Comparison of ENCODE assay signal across 8 cellular contexts in genomic region chr2:126664234-126664633, GRCh38. TPM values are rescaled to one million over a fixed set of nuclear protein-coding genes. Genes with fewer than 3 reads are reported as not detected.
DNase-seq lines count a peak whose midpoint lies in the region; ATAC-seq, FAIRE-seq and TF ChIP-seq lines count a peak whose summit lies in the region.

No MANE protein-coding gene starts in this region.

- DNase-seq in CD4-positive, alpha-beta memory T cell: peak in 4 of 5 donors; percentile 15 to 37 (median 28)
- DNase-seq in GM19239 (ENCODE audit: insufficient read length, low spot score): peak; percentile 46
- peak; percentile 53 for DNase-seq in activated naive CD8-positive, alpha-beta T cell treated with anti-CD3 and anti-CD28 coated beads, Interleukin-2, amount 10 ng/mL, durations not matched to agents 7 days and 5 days
- DNase-seq in progenitor cell of endocrine pancreas (ENCODE audit: low spot score, unreplicated experiment): no peak
- no peak for DNase-seq in glutamatergic neuron
- DNase-seq in foreskin fibroblast: no peak
- DNase-seq in hepatic stellate cell (ENCODE audit: low spot score): no peak

- CTCF ChIA-PET in CD4-positive, alpha-beta memory T cell (lab: Charles Lee; ENCODE audit: partially characterized antibody): interaction anchor here (1.0 to 3.1 kb wide), 4 partner anchors 11 to 136 kb away, joined by 3 to 13 read pairs (median 4); no protein-coding TSS in a partner anchor

- H3K9me3 Mint-ChIP-seq in CD4-positive, alpha-beta memory T cell: no peaks in the 10 kb centered on the region
- no peaks in the 10 kb centered on the region for H3K9me3 Mint-ChIP-seq in activated naive CD8-positive, alpha-beta T cell treated with anti-CD3 and anti-CD28 coated beads, Interleukin-2, amount 10 ng/mL, durations not matched to agents 7 days and 5 days
- H3K9me3 Mint-ChIP-seq in progenitor cell of endocrine pancreas (ENCODE audit: low read depth) (no peaks in the 10 kb centered on the region), glutamatergic neuron (ENCODE audit: unreplicated experiment) (peaks cover 3% of the 10 kb centered on the region)

- intact Hi-C loops in CD4-positive, alpha-beta memory T cell (cut with micrococcal nuclease): loop anchor here (1.0 kb wide), 1 partner anchor 8 kb away; the partner anchor contains the start of gene GYPC

- peak; percentile 71 for ATAC-seq in HG03103 (IDR thresholded peaks at IDR 0.05; ENCODE audit: low read depth, unreplicated experiment)
- peak; percentile 83 for ATAC-seq in activated naive CD8-positive, alpha-beta T cell treated with anti-CD3 and anti-CD28 coated beads, Interleukin-2, amount 10 ng/mL, durations not matched to agents 7 days and 5 days (ENCODE audit: low read depth)

- H3K4me1 ChIP-seq in CD4-positive, alpha-beta memory T cell (ENCODE audit: insufficient read depth, low read length): peaks cover 80% of the 10 kb centered on the region

- POLR2A ChIA-PET in CD4-positive, alpha-beta memory T cell (lab: Charles Lee; ENCODE audit: partially characterized antibody): interaction anchor here (2.0 kb wide), 1 partner anchor 11 kb away, joined by 5 read pairs; no protein-coding TSS in a partner anchor
- POLR2A ChIA-PET in activated naive CD8-positive, alpha-beta T cell treated with anti-CD3 and anti-CD28 coated beads, Interleukin-2, amount 10 ng/mL, durations not matched to agents 7 days and 5 days (lab: Charles Lee): interaction anchor here (0.6 to 1.9 kb wide), 4 partner anchors 9 to 430 kb away, joined by 3 to 8 read pairs (median 5); no protein-coding TSS in a partner anchor

- peaks cover 3% of the 10 kb centered on the region for H3K36me3 ChIP-seq in CD4-positive, alpha-beta memory T cell (ENCODE audit: insufficient read depth, low read length)

- no peaks in the 10 kb centered on the region for H3K27me3 ChIP-seq in CD4-positive, alpha-beta memory T cell (ENCODE audit: insufficient read depth, low read length)

- H3K27ac ChIP-seq in CD4-positive, alpha-beta memory T cell (ENCODE audit: low read depth, low read length): peak overlapping the region; percentile 23

- peak overlapping the region; percentile 73 to 87 (median 76) for H3K4me3 Mint-ChIP-seq in CD4-positive, alpha-beta memory T cell
- H3K4me3 Mint-ChIP-seq in activated naive CD8-positive, alpha-beta T cell treated with anti-CD3 and anti-CD28 coated beads, Interleukin-2, amount 10 ng/mL, durations not matched to agents 7 days and 5 days: peak overlapping the region; percentile 71
- H3K4me3 Mint-ChIP-seq in progenitor cell of endocrine pancreas (ENCODE audit: low read depth) (no peak overlapping the region), glutamatergic neuron (ENCODE audit: unreplicated experiment) (no peak overlapping the region)

- TF ChIP-seq CTCF in progenitor cell of endocrine pancreas (IDR thresholded peaks at IDR 0.05; ENCODE audit: unreplicated experiment) (no peak), glutamatergic neuron (IDR thresholded peaks at IDR 0.05; ENCODE audit: partially characterized antibody, unreplicated experiment) (no peak), foreskin fibroblast (IDR thresholded peaks at IDR 0.05; ENCODE audit: low read depth, low read length) (no peak)

- peaks cover 56 to 96% (median 86%) of the 10 kb centered on the region in 4 donors for H3K4me1 Mint-ChIP-seq in CD4-positive, alpha-beta memory T cell
- peaks cover 70% of the 10 kb centered on the region for H3K4me1 Mint-ChIP-seq in activated naive CD8-positive, alpha-beta T cell treated with anti-CD3 and anti-CD28 coated beads, Interleukin-2, amount 10 ng/mL, durations not matched to agents 7 days and 5 days
- H3K4me1 Mint-ChIP-seq in progenitor cell of endocrine pancreas (ENCODE audit: low read depth) (peaks cover 25% of the 10 kb centered on the region), glutamatergic neuron (ENCODE audit: low read depth, unreplicated experiment) (peaks cover 1% of the 10 kb centered on the region)

- H3K9me3 ChIP-seq in CD4-positive, alpha-beta memory T cell (ENCODE audit: control insufficient read depth in 1 of 2, low read length in 2 of 2): no peaks in the 10 kb centered on the region

- peak overlapping the region in 1 of 2 donors; percentile 37 for H3K4me3 ChIP-seq in CD4-positive, alpha-beta memory T cell (ENCODE audit: low read length in 2 of 2)
- H3K4me3 ChIP-seq in foreskin fibroblast (ENCODE audit: low read depth in 1 of 2, low read length in 2 of 2): no peak overlapping the region

- H3K36me3 Mint-ChIP-seq in CD4-positive, alpha-beta memory T cell: peaks cover 26 to 38% of the 10 kb centered on the region in 2 donors
- H3K36me3 Mint-ChIP-seq in activated naive CD8-positive, alpha-beta T cell treated with anti-CD3 and anti-CD28 coated beads, Interleukin-2, amount 10 ng/mL, durations not matched to agents 7 days and 5 days: peaks cover 34% of the 10 kb centered on the region
- H3K36me3 Mint-ChIP-seq in progenitor cell of endocrine pancreas (ENCODE audit: insufficient read depth) (no peaks in the 10 kb centered on the region), glutamatergic neuron (ENCODE audit: unreplicated experiment) (no peaks in the 10 kb centered on the region)

- H3K27me3 Mint-ChIP-seq in CD4-positive, alpha-beta memory T cell: no peaks in the 10 kb centered on the region
- no peaks in the 10 kb centered on the region for H3K27me3 Mint-ChIP-seq in activated naive CD8-positive, alpha-beta T cell treated with anti-CD3 and anti-CD28 coated beads, Interleukin-2, amount 10 ng/mL, durations not matched to agents 7 days and 5 days
- no peaks in the 10 kb centered on the region for H3K27me3 Mint-ChIP-seq in progenitor cell of endocrine pancreas
- H3K27me3 Mint-ChIP-seq in glutamatergic neuron (ENCODE audit: unreplicated experiment): peaks cover 5% of the 10 kb centered on the region

- H3K27ac Mint-ChIP-seq in CD4-positive, alpha-beta memory T cell: peak overlapping the region; percentile 94 to 98 (median 96)
- peak overlapping the region; percentile 98 for H3K27ac Mint-ChIP-seq in activated naive CD8-positive, alpha-beta T cell treated with anti-CD3 and anti-CD28 coated beads, Interleukin-2, amount 10 ng/mL, durations not matched to agents 7 days and 5 days
- no peak overlapping the region for H3K27ac Mint-ChIP-seq in progenitor cell of endocrine pancreas
- H3K27ac Mint-ChIP-seq in glutamatergic neuron (ENCODE audit: unreplicated experiment): no peak overlapping the region

- FAIRE-seq in GM19239 (lab: Jason Lieb, UNC): peak; percentile 88

RNA-seq across cellular contexts. Expression of gene GYPC, which starts 8.3 kb away (rescaled TPM):
- total RNA-seq in CD4-positive, alpha-beta memory T cell: 10 to 100 TPM; 78.5 to 80.8 TPM
- 100 to 1,000 TPM; 145 to 165 TPM for polyA plus RNA-seq in CD4-positive, alpha-beta memory T cell
- 100 to 1,000 TPM; 132 to 137 TPM for total RNA-seq in activated naive CD8-positive, alpha-beta T cell treated with anti-CD3 and anti-CD28 coated beads, Interleukin-2, amount 10 ng/mL, durations not matched to agents 7 days and 5 days
- total RNA-seq in progenitor cell of endocrine pancreas: 29.5 and 34.5 TPM in 2 replicates
- 2.0 TPM for total RNA-seq in glutamatergic neuron (ENCODE audit: unreplicated experiment)

Comparison
In these comparisons a context has a peak if more than half of its experiments do, and no peak if none do; other contexts are left out.
1. DNase-seq: peak in CD4-positive, alpha-beta memory T cell (4 of 5), GM19239 (single experiment) and activated naive CD8-positive, alpha-beta T cell treated with anti-CD3 and anti-CD28 coated beads, Interleukin-2, amount 10 ng/mL, durations not matched to agents 7 days and 5 days (single experiment); none in progenitor cell of endocrine pancreas (single experiment), glutamatergic neuron (single experiment), foreskin fibroblast (0 of 2) and hepatic stellate cell (single experiment).
2. H3K27ac Mint-ChIP-seq: peak in CD4-positive, alpha-beta memory T cell (7 of 7) and activated naive CD8-positive, alpha-beta T cell treated with anti-CD3 and anti-CD28 coated beads, Interleukin-2, amount 10 ng/mL, durations not matched to agents 7 days and 5 days (single experiment); none in progenitor cell of endocrine pancreas (single experiment) and glutamatergic neuron (single experiment).
3. H3K4me3 Mint-ChIP-seq: peak in CD4-positive, alpha-beta memory T cell (8 of 8) and activated naive CD8-positive, alpha-beta T cell treated with anti-CD3 and anti-CD28 coated beads, Interleukin-2, amount 10 ng/mL, durations not matched to agents 7 days and 5 days (single experiment); none in progenitor cell of endocrine pancreas (single experiment) and glutamatergic neuron (single experiment).
4. RNA of gene GYPC, which starts 8.3 kb away (total RNA-seq): 132 to 137 TPM in activated naive CD8-positive, alpha-beta T cell treated with anti-CD3 and anti-CD28 coated beads, Interleukin-2, amount 10 ng/mL, durations not matched to agents 7 days and 5 days, 78.5 to 80.8 TPM in CD4-positive, alpha-beta memory T cell and 29.5 to 34.5 TPM in progenitor cell of endocrine pancreas; 2.0 TPM in glutamatergic neuron (single experiment); every median in the first group is over 10 times any median in the second.